Comparison of ENCODE assay signal across 18 cellular contexts in the genomic region with DNA sequence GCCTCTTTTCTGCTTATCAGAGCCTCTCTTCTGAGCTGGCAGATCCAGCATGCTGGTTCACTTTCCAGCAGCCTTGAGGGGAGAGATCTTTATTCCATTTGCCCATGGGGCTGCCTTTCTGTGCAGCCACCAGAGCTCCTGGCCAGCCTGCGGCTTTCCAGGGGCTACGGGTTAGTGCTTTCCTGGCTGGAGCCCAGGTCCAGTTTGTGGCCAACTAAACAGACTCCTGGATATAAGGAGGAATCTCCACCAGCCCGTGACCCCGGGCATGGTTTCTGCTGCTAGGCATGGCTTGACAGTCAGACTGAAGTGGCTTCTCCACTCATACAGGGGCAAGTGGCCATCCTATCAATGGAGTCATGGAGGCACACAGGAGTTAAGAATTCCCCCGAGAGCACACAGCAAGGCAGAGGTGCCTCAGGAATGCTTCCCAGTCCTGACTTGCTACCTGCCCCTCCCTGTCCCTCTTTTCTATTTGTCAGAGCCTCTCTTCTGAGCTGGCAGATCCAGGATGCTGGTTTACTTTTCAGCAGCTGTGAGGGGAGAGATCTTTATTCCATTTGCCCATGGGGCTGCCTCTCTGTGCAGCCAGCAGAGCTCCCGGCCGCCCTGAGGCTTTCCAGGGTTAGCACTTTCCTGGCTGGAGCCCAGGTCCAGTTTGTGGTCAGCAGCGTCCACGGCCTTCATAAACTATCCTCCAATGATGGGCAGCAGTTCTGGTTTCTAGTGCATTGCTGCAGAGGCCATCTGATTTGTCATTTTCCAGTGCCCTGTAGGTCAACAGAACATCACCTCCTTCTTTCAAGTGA. TPM values are rescaled to one million over a fixed set of nuclear protein-coding genes. Genes with fewer than 3 reads are reported as not detected.
DNase-seq lines count a peak whose midpoint lies in the region; ATAC-seq and TF ChIP-seq lines count a peak whose summit lies in the region.
"Had no signal": no experiment of that assay in that cellular context is flagged by ENCODE, and none has a peak within 500 bp of the region (broad histone marks: within the 10 kb centered on the region; RNA-seq: fewer than 3 reads in every experiment).

No MANE protein-coding gene starts in this region.

- H3K36me3 ChIP-seq in right atrium auricular region: no peaks in the 10 kb centered on the region
- H3K36me3 ChIP-seq in esophagus muscularis mucosa: peaks cover 0 to 12% (median 5%) of the 10 kb centered on the region in 4 donors
- H3K36me3 ChIP-seq in vagina: no peaks in the 10 kb centered on the region
- no peaks in the 10 kb centered on the region for H3K36me3 ChIP-seq in body of pancreas (replicated peaks in 1 of 2; ENCODE audit: insufficient read depth in 1 of 2, low read depth in 2 of 2)

- H3K4me3 ChIP-seq in right atrium auricular region (no peak overlapping the region), esophagus muscularis mucosa (no peak overlapping the region), vagina (no peak overlapping the region), body of pancreas (no peak overlapping the region)

- TF ChIP-seq EP300 in esophagus muscularis mucosa (IDR thresholded peaks at IDR 0.05): no peak

- H3K9me3 ChIP-seq in right atrium auricular region (peaks cover 0 to 3% of the 10 kb centered on the region in 2 donors), esophagus muscularis mucosa (no peaks in the 10 kb centered on the region), vagina (no peaks in the 10 kb centered on the region), body of pancreas (no peaks in the 10 kb centered on the region)

- no peaks in the 10 kb centered on the region for H3K27me3 ChIP-seq in right atrium auricular region
- H3K27me3 ChIP-seq in esophagus muscularis mucosa: no peaks in the 10 kb centered on the region
- no peaks in the 10 kb centered on the region for H3K27me3 ChIP-seq in vagina
- H3K27me3 ChIP-seq in body of pancreas: no peaks in the 10 kb centered on the region

- TF ChIP-seq CTCF in right atrium auricular region (IDR thresholded peaks at IDR 0.05) (no peak), esophagus muscularis mucosa (IDR thresholded peaks at IDR 0.05) (no peak), vagina (IDR thresholded peaks at IDR 0.05) (no peak), body of pancreas (IDR thresholded peaks at IDR 0.05) (no peak)

- H3K27ac ChIP-seq in right atrium auricular region (no peak overlapping the region), esophagus muscularis mucosa (replicated peaks in 1 of 4) (peak overlapping the region; percentile 85 to 92 (median 90)), vagina (peak overlapping the region; percentile 3), body of pancreas (no peak overlapping the region)

- TF ChIP-seq POLR2A in esophagus muscularis mucosa (IDR thresholded peaks at IDR 0.05; ENCODE audit: low read depth) (no peak), vagina (IDR thresholded peaks at IDR 0.05) (no peak), body of pancreas (IDR thresholded peaks at IDR 0.05) (no peak)

- DNase-seq in Right ventricle myocardium superior (no peak), right atrium auricular region (ENCODE audit: low spot score) (no peak), esophagus muscularis mucosa (ENCODE audit: extremely low spot score) (no peak), posterior vena cava (ENCODE audit: low spot score) (peak; percentile 81), vagina (ENCODE audit: extremely low spot score in 2 of 2) (no peak), NCI-H2196 (lab: John Stamatoyannopoulos, UW; ENCODE audit: unreplicated experiment) (no peak), NCI-H510A (lab: John Stamatoyannopoulos, UW) (no peak), body of pancreas (no peak)
- DNase-seq: activated CD4-positive, alpha-beta T cell treated with anti-CD3 and anti-CD28 coated beads, Interleukin-2, amount 50 U/mL, for 4 hours; amygdala; dermis blood vessel endothelial cell; foreskin melanocyte; naive B cell; NCI-H1930; SIG-M5; stimulated activated naive CD4-positive, alpha-beta T cell had no signal

- 33% methylated on average over 3 of the region's 9 CpGs for WGBS in esophagus muscularis mucosa
- WGBS in body of pancreas, 2 donors: 81 to 83% methylated on average over 8 to 9 of the region's 9 CpGs

- H3K4me1 ChIP-seq in right atrium auricular region (peaks cover 0 to 41% of the 10 kb centered on the region in 2 donors), esophagus muscularis mucosa (peaks cover 49 to 81% (median 71%) of the 10 kb centered on the region in 4 donors), vagina (peaks cover 10% of the 10 kb centered on the region), body of pancreas (no peaks in the 10 kb centered on the region)

- ATAC-seq in Right ventricle myocardium superior (ENCODE audit: poor library complexity) (peak; percentile 35), body of pancreas (no peak)
- ATAC-seq: HCT116, right cardiac atrium had no signal

- intact Hi-C loops in Right ventricle myocardium superior (cut with DNase I): no loop called here
- intact Hi-C loops in esophagus muscularis mucosa (cut with DNase I): no loop called here
- intact Hi-C loops in posterior vena cava (cut with DNase I): loop anchor here in 1 of 2 donors (5.0 kb wide), 1 partner anchor 35 kb away; a partner anchor contains a TSS
- intact Hi-C loops in vagina (cut with DNase I): no loop called here
- intact Hi-C loops in body of pancreas (cut with DNase I): no loop called here

RNA-seq across cellular contexts. Expression of a gene that starts 35.9 kb away (rescaled TPM):
- 9.5 TPM for total RNA-seq in Right ventricle myocardium superior
- 1 to 10 TPM; 6.6 to 7.7 TPM for total RNA-seq in right atrium auricular region
- 10 to 100 TPM; 40.3 to 59.4 (median 53.5) TPM for total RNA-seq in esophagus muscularis mucosa
- total RNA-seq in posterior vena cava: 10 to 100 TPM; 44.6 to 45.6 TPM
- total RNA-seq in vagina: 26.5 TPM
- 10 to 100 TPM; 20.0 to 32.0 TPM for total RNA-seq in body of pancreas

Comparison
In these comparisons a context has a peak if more than half of its experiments do, and no peak if none do; other contexts are left out.
1. H3K27ac ChIP-seq: peak in esophagus muscularis mucosa (4 of 4) and vagina (single experiment); none in right atrium auricular region (0 of 2) and body of pancreas (0 of 4).